In the genomic region with DNA sequence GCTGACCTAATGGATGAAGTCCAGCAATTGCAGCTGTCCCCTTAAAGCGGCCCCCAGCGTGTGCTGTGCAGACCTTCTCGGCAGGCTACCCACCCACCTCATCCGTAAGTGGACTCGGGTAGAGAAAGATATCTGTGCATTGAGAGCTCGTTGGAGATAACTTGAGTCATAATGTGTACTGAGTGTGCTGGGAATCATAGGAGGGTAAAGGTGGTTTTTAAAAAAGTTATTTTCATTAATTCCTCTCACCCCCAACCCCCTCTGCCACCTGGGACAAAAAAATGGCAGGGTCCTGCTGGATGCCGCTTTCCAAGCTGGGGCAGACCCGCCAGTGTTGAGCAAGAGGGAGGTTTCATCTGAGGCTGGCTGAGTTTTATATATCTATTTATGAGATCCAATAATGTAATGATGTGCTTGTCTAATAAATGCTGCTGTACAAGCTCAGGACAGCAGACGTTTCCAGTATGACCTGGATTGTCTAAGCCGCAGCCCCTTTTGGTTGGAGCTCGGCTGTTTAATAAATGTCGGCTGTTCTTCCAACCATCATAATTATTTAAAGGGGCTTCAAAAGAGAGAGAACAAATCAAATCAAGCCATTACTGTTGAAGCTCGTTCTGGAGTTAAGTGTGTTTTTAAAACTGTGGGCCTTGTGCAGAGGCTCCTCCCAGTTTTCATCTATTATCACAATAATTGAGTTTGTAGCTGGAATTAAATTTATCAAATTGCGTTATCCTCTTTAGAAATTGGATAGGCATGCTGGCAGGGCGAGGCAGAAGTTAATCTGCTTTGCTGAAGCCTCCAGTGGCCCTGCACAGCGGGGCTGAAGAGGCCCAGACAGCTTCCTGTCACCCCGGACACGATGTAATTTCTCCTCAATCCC, we compare ENCODE assay signal across 12 cellular contexts.
A peak's percentile ranks its signal among the peaks of the same experiment; 100 is the strongest.
DNase-seq lines count a peak whose midpoint lies in the region; TF ChIP-seq lines count a peak whose summit lies in the region.
"Had no signal": no experiment of that assay in that cellular context is flagged by ENCODE, and none has a peak within 500 bp of the region (broad histone marks: within the 10 kb centered on the region; RNA-seq: fewer than 3 reads in every experiment).

No MANE protein-coding gene starts in this region.

- TF ChIP-seq CTCF in fibroblast of lung (conservative IDR thresholded peaks at IDR 0.05 in 1 of 2, IDR thresholded peaks at IDR 0.05 in 1 of 2; ENCODE audit: low read depth in 1 of 2, low read length in 2 of 2) (no peak), smooth muscle cell (IDR thresholded peaks at IDR 0.05; ENCODE audit: borderline replicate concordance, insufficient read depth, poor library complexity, severe bottlenecking) (no peak)

- H3K79me2 ChIP-seq in fibroblast of lung (ENCODE audit: control insufficient read depth, insufficient read depth, low read length), result no peaks in the 10 kb centered on the region
- no peaks in the 10 kb centered on the region for H3K79me2 ChIP-seq in smooth muscle cell (ENCODE audit: low read depth)

- H3K27me3 ChIP-seq in SJSA1 (replicated peaks) (no peaks in the 10 kb centered on the region), fibroblast of lung (ENCODE audit: control insufficient read depth, insufficient read depth, low read length) (no peaks in the 10 kb centered on the region), smooth muscle cell (ENCODE audit: low read depth) (no peaks in the 10 kb centered on the region)
- H3K27me3 ChIP-seq: tibial artery had no signal

- DNase-seq in NCI-H748 treated with DMSO at 0.1 percent for 48 hours (lab: John Stamatoyannopoulos, UW) (peak; percentile 60), NCI-H748 (lab: John Stamatoyannopoulos, UW; ENCODE audit: unreplicated experiment) (no peak), SJSA1 (ENCODE audit: low read depth in 1 of 2, low spot score in 2 of 2) (peak in 1 of 2 experiments; percentile 23), fibroblast of lung (ENCODE audit: low read depth in 2 of 2) (peak in 1 of 2 donors; percentile 32), smooth muscle cell (lab: John Stamatoyannopoulos, UW; ENCODE audit: unreplicated experiment) (no peak), Ammon's horn (ENCODE audit: low spot score) (no peak), GM19240 (ENCODE audit: insufficient read length, low spot score) (no peak), DMS114 treated with DMSO at 0.1 percent for 48 hours (lab: John Stamatoyannopoulos, UW; ENCODE audit: unreplicated experiment) (no peak)
- DNase-seq: activated CD4-positive, alpha-beta memory T cell treated with anti-CD3 and anti-CD28 coated beads for 36 hours; activated effector memory CD4-positive, alpha-beta T cell treated with Interleukin-2 at 50 U/mL for 16 hours; stimulated activated CD4-positive, alpha-beta T cell treated with anti-CD3 and anti-CD28 coated beads, Interleukin-12 subunit alpha, Interleukin-12 subunit beta, amount 100 ng/mL, for 4 hours; tibial artery had no signal

- H3K4me2 ChIP-seq in fibroblast of lung (ENCODE audit: extremely low read depth, insufficient read depth, low read length) (peak overlapping the region; percentile 19), smooth muscle cell (peak overlapping the region; percentile 72)

- H3K36me3 ChIP-seq in SJSA1, result peaks cover 19% of the 10 kb centered on the region
- H3K36me3 ChIP-seq in fibroblast of lung (ENCODE audit: control insufficient read depth, insufficient read depth, low read length), result no peaks in the 10 kb centered on the region
- no peaks in the 10 kb centered on the region for H3K36me3 ChIP-seq in smooth muscle cell (ENCODE audit: low read depth)

- H3F3A ChIP-seq in smooth muscle cell (ENCODE audit: low read depth), result no peaks in the 10 kb centered on the region

- H2AFZ ChIP-seq in fibroblast of lung (ENCODE audit: low read length) (no peak overlapping the region), smooth muscle cell (ENCODE audit: low read depth) (no peak overlapping the region)

- H3K9ac ChIP-seq in fibroblast of lung (ENCODE audit: insufficient read depth, low read length) (no peak overlapping the region), smooth muscle cell (ENCODE audit: low read depth) (peak overlapping the region; percentile 67)

- H3K27ac ChIP-seq in SJSA1, result peak overlapping the region; percentile 80
- peak overlapping the region; percentile 58 for H3K27ac ChIP-seq in fibroblast of lung (ENCODE audit: insufficient read depth, low read length)
- peak overlapping the region; percentile 86 for H3K27ac ChIP-seq in smooth muscle cell (ENCODE audit: low read depth)
- H3K27ac ChIP-seq: tibial artery had no signal

- peaks cover 62% of the 10 kb centered on the region for H3K4me1 ChIP-seq in SJSA1 (replicated peaks)
- H3K4me1 ChIP-seq in fibroblast of lung (ENCODE audit: control insufficient read depth, extremely low read depth, insufficient read depth, low read length), result peaks cover 8% of the 10 kb centered on the region
- no peaks in the 10 kb centered on the region for H3K4me1 ChIP-seq in smooth muscle cell (ENCODE audit: low read depth)

- H4K20me1 ChIP-seq in fibroblast of lung (ENCODE audit: control insufficient read depth, extremely low read depth, insufficient read depth, low read length) (no peaks in the 10 kb centered on the region), smooth muscle cell (ENCODE audit: low read depth) (peaks cover 69% of the 10 kb centered on the region)

- H3K4me3 ChIP-seq in SJSA1 (peak overlapping the region; percentile 36), fibroblast of lung (replicated peaks in 1 of 4; ENCODE audit: control extremely low read depth in 1 of 4, insufficient read depth in 1 of 4, low read depth in 3 of 4, low read length in 4 of 4) (no peak overlapping the region), smooth muscle cell (no peak overlapping the region)
- H3K4me3 ChIP-seq: tibial artery had no signal

- H3K9me3 ChIP-seq in SJSA1 (replicated peaks) (no peaks in the 10 kb centered on the region), fibroblast of lung (ENCODE audit: control insufficient read depth, insufficient read depth, low read depth, low read length) (no peaks in the 10 kb centered on the region), smooth muscle cell (replicated peaks; ENCODE audit: low read depth) (no peaks in the 10 kb centered on the region)
- H3K9me3 ChIP-seq: tibial artery had no signal

- WGBS in smooth muscle cell (ENCODE audit: low lambda C conversion rate), result 79% methylated on average over 18 of the region's 18 CpGs
